16 cellular contexts compared by ENCODE assay signal in the genomic region with DNA sequence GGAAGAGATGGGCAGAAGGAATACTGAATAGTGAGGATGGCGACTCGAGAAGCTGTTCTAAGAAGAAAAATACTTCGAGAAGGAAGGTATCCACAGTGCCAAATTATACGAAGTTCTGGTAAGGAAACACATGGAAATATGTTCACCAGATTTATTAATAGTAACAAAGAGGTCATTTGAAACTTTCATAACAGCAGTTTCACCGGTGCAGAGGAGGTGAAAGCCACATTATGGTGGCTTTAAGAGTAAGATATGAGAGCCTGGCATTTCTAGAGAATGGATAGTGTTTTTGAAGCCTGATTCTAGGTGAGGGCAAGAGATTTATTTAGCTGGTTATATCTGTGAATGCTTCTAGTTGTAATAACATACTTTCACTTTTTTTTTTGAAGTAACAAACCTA. TPM values are rescaled to one million over a fixed set of nuclear protein-coding genes. Genes with fewer than 3 reads are reported as not detected.
A peak's percentile ranks its signal among the peaks of the same experiment; 100 is the strongest.
DNase-seq lines count a peak whose midpoint lies in the region; ATAC-seq and TF ChIP-seq lines count a peak whose summit lies in the region.
"Had no signal": no experiment of that assay in that cellular context is flagged by ENCODE, and none has a peak within 500 bp of the region (broad histone marks: within the 10 kb centered on the region; RNA-seq: fewer than 3 reads in every experiment).

No MANE protein-coding gene starts in this region.

- CTCF ChIA-PET in Caco-2 (lab: Charles Lee), result no interaction called here

- H3K36me3 Mint-ChIP-seq in activated CD4-positive, alpha-beta T cell treated with anti-CD3 and anti-CD28 coated beads, Interleukin-2, amount 10 ng/mL, durations not matched to agents 24 days and 14 days (ENCODE audit: low read depth), result no peaks in the 10 kb centered on the region
- no peaks in the 10 kb centered on the region for H3K36me3 Mint-ChIP-seq in Caco-2 (ENCODE audit: insufficient read depth, unreplicated experiment)

- intact Hi-C loops in activated CD4-positive, alpha-beta T cell treated with anti-CD3 and anti-CD28 coated beads, Interleukin-2, amount 10 ng/mL, durations not matched to agents 24 days and 14 days (cut with micrococcal nuclease), result no loop called here
- intact Hi-C loops in psoas muscle (cut with DNase I) (no loop called here), Caco-2 (cut with micrococcal nuclease; ENCODE audit: unreplicated experiment) (no loop called here), cardiac septum (cut with DNase I) (no loop called here)

- peaks cover 11% of the 10 kb centered on the region for H3K4me1 ChIP-seq in psoas muscle
- no peaks in the 10 kb centered on the region for H3K4me1 ChIP-seq in Caco-2
- H3K4me1 ChIP-seq: parathyroid adenoma, upper lobe of right lung had no signal

- ATAC-seq in HG02759 (IDR thresholded peaks at IDR 0.05; ENCODE audit: unreplicated experiment) (peak; percentile 45), HG03565 (IDR thresholded peaks at IDR 0.05; ENCODE audit: unreplicated experiment) (peak; percentile 74), psoas muscle (peak in 1 of 4 donors; percentile 35)
- ATAC-seq: upper lobe of right lung had no signal

- TF ChIP-seq CTCF in psoas muscle (IDR thresholded peaks at IDR 0.05) (no peak), Caco-2 (IDR thresholded peaks at IDR 0.05; ENCODE audit: insufficient read depth in 1 of 2, low read depth in 1 of 2, low read length in 1 of 2, severe bottlenecking in 1 of 2, unreplicated experiment in 1 of 2) (no peak)

- H3K27ac ChIP-seq in psoas muscle, result no peak overlapping the region
- H3K27ac ChIP-seq: parathyroid adenoma, upper lobe of right lung had no signal

- POLR2A ChIA-PET in Caco-2 (lab: Charles Lee), result no interaction called here

- no peaks in the 10 kb centered on the region for H3K27me3 Mint-ChIP-seq in activated CD4-positive, alpha-beta T cell treated with anti-CD3 and anti-CD28 coated beads, Interleukin-2, amount 10 ng/mL, durations not matched to agents 24 days and 14 days
- no peaks in the 10 kb centered on the region for H3K27me3 Mint-ChIP-seq in Caco-2 (ENCODE audit: insufficient read depth, unreplicated experiment)

- peak overlapping the region; percentile 2 for H3K27ac Mint-ChIP-seq in activated CD4-positive, alpha-beta T cell treated with anti-CD3 and anti-CD28 coated beads, Interleukin-2, amount 10 ng/mL, durations not matched to agents 24 days and 14 days
- H3K27ac Mint-ChIP-seq in Caco-2 (ENCODE audit: unreplicated experiment), result no peak overlapping the region

- 22 to 28% (median 22%) methylated on average over 5 of the region's 5 CpGs for WGBS in psoas muscle, 3 donors

- H3K27me3 ChIP-seq in psoas muscle (ENCODE audit: insufficient read depth in 3 of 3, low read length in 2 of 3) (no peaks in the 10 kb centered on the region), Caco-2 (replicated peaks; ENCODE audit: control insufficient read depth, insufficient read depth, low read length) (no peaks in the 10 kb centered on the region)
- H3K27me3 ChIP-seq: upper lobe of right lung had no signal

- H3K4me3 Mint-ChIP-seq in activated CD4-positive, alpha-beta T cell treated with anti-CD3 and anti-CD28 coated beads, Interleukin-2, amount 10 ng/mL, durations not matched to agents 24 days and 14 days, result peak overlapping the region; percentile 1
- no peak overlapping the region for H3K4me3 Mint-ChIP-seq in Caco-2 (ENCODE audit: unreplicated experiment)

- no peaks in the 10 kb centered on the region for H3K9me3 ChIP-seq in psoas muscle
- H3K9me3 ChIP-seq in Caco-2, result no peaks in the 10 kb centered on the region
- H3K9me3 ChIP-seq: upper lobe of right lung had no signal

- BruUV-seq in Caco-2 (replicated peaks; lab: Mats Ljungman, UMichigan), result no TSS peak

- peaks cover 6% of the 10 kb centered on the region for H3K9me3 Mint-ChIP-seq in activated CD4-positive, alpha-beta T cell treated with anti-CD3 and anti-CD28 coated beads, Interleukin-2, amount 10 ng/mL, durations not matched to agents 24 days and 14 days
- no peaks in the 10 kb centered on the region for H3K9me3 Mint-ChIP-seq in Caco-2 (ENCODE audit: unreplicated experiment)

- H3K4me3 ChIP-seq in psoas muscle, result peak overlapping the region; percentile 28
- no peak overlapping the region for H3K4me3 ChIP-seq in Caco-2 (ENCODE audit: low read depth, low read length)
- H3K4me3 ChIP-seq: upper lobe of right lung had no signal

- H3K4me1 Mint-ChIP-seq in activated CD4-positive, alpha-beta T cell treated with anti-CD3 and anti-CD28 coated beads, Interleukin-2, amount 10 ng/mL, durations not matched to agents 24 days and 14 days, result peaks cover 16% of the 10 kb centered on the region
- H3K4me1 Mint-ChIP-seq in Caco-2 (ENCODE audit: low read depth, unreplicated experiment), result peaks cover 6% of the 10 kb centered on the region

- H3K36me3 ChIP-seq in psoas muscle (ENCODE audit: insufficient read depth in 1 of 2, low read depth in 1 of 2) (no peaks in the 10 kb centered on the region), Caco-2 (ENCODE audit: control insufficient read depth, insufficient read depth, low read length) (no peaks in the 10 kb centered on the region)
- H3K36me3 ChIP-seq: upper lobe of right lung had no signal

- no peak for DNase-seq in activated CD4-positive, alpha-beta T cell treated with anti-CD3 and anti-CD28 coated beads, Interleukin-2, amount 10 ng/mL, durations not matched to agents 24 days and 14 days
- DNase-seq in activated CD4-positive, alpha-beta T cell treated with anti-CD3 and anti-CD28 coated beads for 4 hours, result no peak
- DNase-seq in psoas muscle (no peak), Caco-2 (no peak), AG08396 (ENCODE audit: low spot score) (no peak), cardiac septum (ENCODE audit: low spot score) (no peak)
- DNase-seq: activated CD8-positive, alpha-beta memory T cell treated with anti-CD3 and anti-CD28 coated beads for 24 hours; anterior cingulate cortex; foreskin melanocyte; GDM1; NCI-H2081; stimulated activated naive CD4-positive, alpha-beta T cell treated with Interleukin-2 at 50 U/mL for 16 hours; upper lobe of right lung had no signal

RNA-seq across cellular contexts. Expression of a gene that starts 56.2 kb away (rescaled TPM):
- 13.4 and 13.8 TPM in 2 replicates for total RNA-seq in activated CD4-positive, alpha-beta T cell treated with anti-CD3 and anti-CD28 coated beads, Interleukin-2, amount 10 ng/mL, durations not matched to agents 24 days and 14 days
- total RNA-seq in psoas muscle (1 to 10 TPM; 5.1 to 7.3 (median 5.8) TPM), Caco-2 (2022) (7.0 and 7.6 TPM in 2 replicates), cardiac septum (7.3 TPM)
- 1 to 10 TPM; 2.5 to 3.4 (median 2.6) TPM for polyA plus RNA-seq in psoas muscle
